ENCODE assay signal across 16 cellular contexts in the genomic region with DNA sequence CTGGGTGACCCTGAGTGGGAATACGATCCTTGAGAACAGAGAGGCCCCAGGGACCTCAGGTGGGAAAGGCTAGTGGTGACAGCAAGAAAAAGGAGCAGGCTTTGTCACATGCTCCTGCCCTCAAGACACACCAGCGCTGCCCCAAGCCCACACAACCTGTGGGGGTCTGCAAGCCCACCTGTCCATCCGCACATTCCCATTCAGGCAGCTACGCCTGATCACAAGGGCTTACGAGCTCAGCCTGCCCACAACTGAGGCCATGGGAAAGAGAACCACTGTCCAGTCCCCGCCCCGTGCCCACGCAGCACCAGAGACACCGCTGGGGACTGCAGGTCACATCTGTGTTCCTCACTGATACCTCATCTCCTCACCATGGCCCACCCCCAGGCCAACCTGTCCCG. TPM values are rescaled to one million over a fixed set of nuclear protein-coding genes. Genes with fewer than 3 reads are reported as not detected.
DNase-seq lines count a peak whose midpoint lies in the region; ATAC-seq and TF ChIP-seq lines count a peak whose summit lies in the region.
"Had no signal": no experiment of that assay in that cellular context is flagged by ENCODE, and none has a peak within 500 bp of the region (broad histone marks: within the 10 kb centered on the region; RNA-seq: fewer than 3 reads in every experiment).

No MANE protein-coding gene starts in this region.

- intact Hi-C loops in left ventricle myocardium inferior (cut with micrococcal nuclease) = no loop called here
- intact Hi-C loops in left ventricle myocardium superior (cut with micrococcal nuclease) = no loop called here
- intact Hi-C loops in spleen (cut with DNase I; ENCODE audit: low total_unique reads) = no loop called here

- TF ChIP-seq POLR2A in spleen (IDR thresholded peaks at IDR 0.05) = no peak

- DNase-seq in left ventricle myocardium inferior (peak; percentile 11), left ventricle myocardium superior (no peak), mesenteric fat pad (ENCODE audit: low spot score) (peak; percentile 55), spleen (peak; percentile 63), GM19240 (ENCODE audit: insufficient read length, low spot score) (no peak), kidney tubule cell (ENCODE audit: low spot score) (no peak)
- DNase-seq: BE2C; CD4-positive, alpha-beta memory T cell; DMS79; GOT3 had no signal

- H3K9me3 ChIP-seq in left ventricle myocardium inferior (replicated peaks) (no peaks in the 10 kb centered on the region), spleen (no peaks in the 10 kb centered on the region)
- H3K9me3 ChIP-seq: A549, BE2C, HAP-1 had no signal

- no peak overlapping the region for H3K4me3 ChIP-seq in left ventricle myocardium inferior
- no peak overlapping the region for H3K4me3 ChIP-seq in spleen
- H3K4me3 ChIP-seq: A549, GM12878, HAP-1 had no signal

- H3K36me3 ChIP-seq in left ventricle myocardium inferior (no peaks in the 10 kb centered on the region), spleen (no peaks in the 10 kb centered on the region)
- H3K36me3 ChIP-seq: BE2C, HAP-1 had no signal

- H3K27me3 ChIP-seq in left ventricle myocardium inferior (ENCODE audit: low read depth) (peaks cover 6% of the 10 kb centered on the region), spleen (replicated peaks in 1 of 7) (peaks cover 0 to 45% (median 0%) of the 10 kb centered on the region in 7 donors)
- H3K27me3 ChIP-seq: BE2C had no signal

- H3K27ac ChIP-seq in left ventricle myocardium inferior (replicated peaks) (no peak overlapping the region), spleen (no peak overlapping the region)
- H3K27ac ChIP-seq: A549, C4-2B had no signal

- 90 to 95% (median 93%) methylated on average over 10 of the region's 10 CpGs for WGBS in spleen, 5 donors

- ATAC-seq in left ventricle myocardium superior (no peak), GM18868 (IDR thresholded peaks at IDR 0.05; ENCODE audit: unreplicated experiment) (no peak)
- ATAC-seq: A549, GM12878, HepG2 had no signal

- TF ChIP-seq CTCF in left ventricle myocardium inferior (IDR thresholded peaks at IDR 0.05; ENCODE audit: borderline replicate concordance) (no peak), spleen (IDR thresholded peaks at IDR 0.05 in 8 of 11, conservative IDR thresholded peaks at IDR 0.05 in 3 of 11) (no peak)

- H3K4me1 ChIP-seq in left ventricle myocardium inferior = peaks cover 87% of the 10 kb centered on the region
- H3K4me1 ChIP-seq in spleen = no peaks in the 10 kb centered on the region
- H3K4me1 ChIP-seq: A549, HAP-1 had no signal

RNA-seq across cellular contexts. Expression of a gene that starts 26.7 kb away (rescaled TPM):
- total RNA-seq in left ventricle myocardium inferior (6.2 TPM), left ventricle myocardium superior (7.1 TPM), mesenteric fat pad (28.6 TPM), spleen (under 1 TPM in 1 of 7 donors, not detected in 6; 0.20 TPM)
- under 1 TPM; 0.02 to 0.19 (median 0.08) TPM for polyA plus RNA-seq in spleen
- total RNA-seq: CD4-positive, alpha-beta memory T cell; GM12878; HepG2 had no signal
- polyA plus RNA-seq: CD4-positive, alpha-beta memory T cell; GM12878; HepG2 had no signal

Comparison
In these comparisons a context has a peak if more than half of its experiments do, and no peak if none do; other contexts are left out.
1. DNase-seq: peak in left ventricle myocardium inferior (single experiment), mesenteric fat pad (single experiment) and spleen (single experiment); none in left ventricle myocardium superior (single experiment), GM19240 (single experiment) and kidney tubule cell (single experiment).